In the genomic region with DNA sequence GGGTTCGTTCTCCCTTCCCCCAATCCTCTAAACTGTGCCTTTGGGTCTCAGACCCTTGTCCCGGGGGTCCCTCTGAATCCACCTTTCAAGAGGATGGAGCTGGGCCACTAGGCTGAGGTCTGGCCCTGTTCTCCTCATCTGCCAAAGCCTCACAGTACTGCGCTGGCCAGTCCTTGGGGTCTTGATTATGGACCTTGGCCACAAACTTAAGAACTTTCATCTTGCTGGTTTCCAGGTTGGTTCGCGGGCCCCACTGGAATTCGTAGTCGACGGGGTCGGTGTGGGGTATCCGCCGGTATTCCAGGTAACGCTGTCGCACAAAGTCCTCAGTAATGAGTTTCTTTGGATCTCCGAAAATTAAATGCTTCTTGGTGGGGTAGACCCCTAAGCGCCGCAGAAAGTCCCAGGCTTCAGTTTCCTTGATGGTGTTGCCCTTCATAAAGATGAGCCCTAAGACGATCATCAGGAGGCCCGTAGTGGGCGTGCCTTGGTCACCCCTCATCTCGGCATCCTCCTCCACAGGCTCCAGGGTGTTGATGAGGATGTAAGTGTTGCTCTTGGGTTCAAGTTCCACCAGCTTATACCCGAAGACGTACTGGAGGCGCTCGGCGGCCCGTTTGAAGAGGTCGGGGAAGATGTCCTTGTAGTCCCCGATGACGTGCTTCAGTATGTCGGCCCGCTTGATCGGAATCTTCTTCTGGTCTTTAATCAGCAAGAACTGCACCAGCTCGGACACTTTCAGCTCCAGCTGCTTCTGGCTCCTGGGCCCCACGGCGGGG, we compare ENCODE assay signal across 8 cellular contexts. TPM values are rescaled to one million over a fixed set of nuclear protein-coding genes. Genes with fewer than 3 reads are reported as not detected.
A peak's percentile ranks its signal among the peaks of the same experiment; 100 is the strongest.
DNase-seq lines count a peak whose midpoint lies in the region; ATAC-seq and TF ChIP-seq lines count a peak whose summit lies in the region.

No MANE protein-coding gene starts in this region.

- H3K36me3 Mint-ChIP-seq in activated T-helper 17 cell treated with anti-CD3 and anti-CD28 coated beads, Interleukin-2, amount 50 U/mL, for 72 hours (ENCODE audit: low read depth) = peaks cover 25% of the 10 kb centered on the region
- no peaks in the 10 kb centered on the region for H3K36me3 Mint-ChIP-seq in neural progenitor cell

- H3K27ac ChIP-seq in neural progenitor cell = no peak overlapping the region
- peak overlapping the region; percentile 74 for H3K27ac ChIP-seq in temporal lobe (ENCODE audit: low read depth, low read length)

- peak overlapping the region; percentile 77 for H3K4me3 ChIP-seq in NT2/D1 (ENCODE audit: insufficient read length, low read depth)
- peak overlapping the region; percentile 84 for H3K4me3 ChIP-seq in fibroblast of pulmonary artery (replicated peaks; ENCODE audit: low read depth, low read length)
- H3K4me3 ChIP-seq in neural progenitor cell = peak overlapping the region; percentile 81

- H3F3A ChIP-seq in neural progenitor cell (ENCODE audit: low read depth) = no peaks in the 10 kb centered on the region

- peak overlapping the region; percentile 95 for H3K4me3 Mint-ChIP-seq in activated T-helper 17 cell treated with anti-CD3 and anti-CD28 coated beads, Interleukin-2, amount 50 U/mL, for 72 hours
- peak overlapping the region; percentile 99 for H3K4me3 Mint-ChIP-seq in neural progenitor cell

- no peaks in the 10 kb centered on the region for H3K9me3 ChIP-seq in NT2/D1 (ENCODE audit: insufficient read depth, low read length)
- H3K9me3 ChIP-seq in neural progenitor cell (ENCODE audit: low read depth) = no peaks in the 10 kb centered on the region

- peaks cover 14% of the 10 kb centered on the region for H3K4me1 Mint-ChIP-seq in activated T-helper 17 cell treated with anti-CD3 and anti-CD28 coated beads, Interleukin-2, amount 50 U/mL, for 72 hours
- H3K4me1 Mint-ChIP-seq in neural progenitor cell = peaks cover 37% of the 10 kb centered on the region

- TF ChIP-seq CTCF in fibroblast of pulmonary artery (IDR thresholded peaks at IDR 0.05; ENCODE audit: low read length, missing control alignments) (no peak), neural progenitor cell (IDR thresholded peaks at IDR 0.05) (no peak)

- peak overlapping the region; percentile 85 for H3K4me2 ChIP-seq in neural progenitor cell

- peak overlapping the region; percentile 96 for H2AFZ ChIP-seq in neural progenitor cell (replicated peaks)

- H3K27ac Mint-ChIP-seq in activated T-helper 17 cell treated with anti-CD3 and anti-CD28 coated beads, Interleukin-2, amount 50 U/mL, for 72 hours = peak overlapping the region; percentile 97
- peak overlapping the region; percentile 90 for H3K27ac Mint-ChIP-seq in neural progenitor cell

- DNase-seq in NCI-H1092 treated with DMSO at 0.1 percent for 48 hours (lab: John Stamatoyannopoulos, UW) (peak; percentile 43), NCI-H1092 (lab: John Stamatoyannopoulos, UW) (no peak), NT2/D1 (ENCODE audit: low read depth, low spot score) (peak; percentile 5), fibroblast of pulmonary artery (ENCODE audit: low read depth) (peak; percentile 34), neural progenitor cell (ENCODE audit: low spot score) (peak; percentile 57)

- no peaks in the 10 kb centered on the region for H3K4me1 ChIP-seq in NT2/D1 (ENCODE audit: insufficient read depth, insufficient read length)
- H3K4me1 ChIP-seq in neural progenitor cell = peaks cover 16% of the 10 kb centered on the region

- peak; percentile 25 for ATAC-seq in HG02870 (IDR thresholded peaks at IDR 0.05; ENCODE audit: unreplicated experiment)
- ATAC-seq in activated T-helper 17 cell treated with anti-CD3 and anti-CD28 coated beads, Interleukin-2, amount 50 U/mL, for 72 hours (replicated peaks) = peak; percentile 42

- H3K9ac ChIP-seq in NT2/D1 (ENCODE audit: insufficient read length, low read depth) = peak overlapping the region; percentile 84
- H3K9ac ChIP-seq in neural progenitor cell = peak overlapping the region; percentile 62

- H3K36me3 ChIP-seq in NT2/D1 (ENCODE audit: insufficient read depth, insufficient read length, low read length) = no peaks in the 10 kb centered on the region
- H3K36me3 ChIP-seq in neural progenitor cell = no peaks in the 10 kb centered on the region

- peaks cover 25% of the 10 kb centered on the region for H4K20me1 ChIP-seq in neural progenitor cell (ENCODE audit: low read depth)

- H3K27me3 ChIP-seq in NT2/D1 (ENCODE audit: insufficient read depth, insufficient read length) = peaks cover 8% of the 10 kb centered on the region
- no peaks in the 10 kb centered on the region for H3K27me3 ChIP-seq in neural progenitor cell

- peaks cover 29% of the 10 kb centered on the region for H3K79me2 ChIP-seq in neural progenitor cell (ENCODE audit: low read depth)

- H3K9me3 Mint-ChIP-seq in activated T-helper 17 cell treated with anti-CD3 and anti-CD28 coated beads, Interleukin-2, amount 50 U/mL, for 72 hours = no peaks in the 10 kb centered on the region
- H3K9me3 Mint-ChIP-seq in neural progenitor cell = no peaks in the 10 kb centered on the region

- no peaks in the 10 kb centered on the region for H3K27me3 Mint-ChIP-seq in activated T-helper 17 cell treated with anti-CD3 and anti-CD28 coated beads, Interleukin-2, amount 50 U/mL, for 72 hours
- H3K27me3 Mint-ChIP-seq in neural progenitor cell (ENCODE audit: insufficient read depth, low read depth) = peaks cover 2% of the 10 kb centered on the region

RNA-seq across cellular contexts. Expression of a gene that starts 0.7 kb away (rescaled TPM):
- 10 to 100 TPM in 1 of 2 donors, 1 to 10 TPM in 1; 7.2 to 12.0 TPM for total RNA-seq in activated T-helper 17 cell treated with anti-CD3 and anti-CD28 coated beads, Interleukin-2, amount 50 U/mL, for 72 hours
- 15.6 and 16.1 TPM in 2 replicates for total RNA-seq in neural progenitor cell (ENCODE audit: low replicate concordance)
- total RNA-seq in temporal lobe = 9.6 TPM
